ENCODE assay signal across 21 cellular contexts in genomic region chr5:124371121-124371706, GRCh38.
DNase-seq lines count a peak whose midpoint lies in the region; ATAC-seq, FAIRE-seq and TF ChIP-seq lines count a peak whose summit lies in the region.
"Had no signal": no experiment of that assay in that cellular context is flagged by ENCODE, and none has a peak within 500 bp of the region (broad histone marks: within the 10 kb centered on the region; RNA-seq: fewer than 3 reads in every experiment).

No MANE protein-coding gene starts in this region.

- peaks cover 8% of the 10 kb centered on the region for H3K9me3 ChIP-seq in left ventricle myocardium inferior (replicated peaks)
- no peaks in the 10 kb centered on the region for H3K9me3 ChIP-seq in smooth muscle cell (replicated peaks; ENCODE audit: low read depth)

- peak; percentile 50 for FAIRE-seq in bronchial epithelial cell (lab: Jason Lieb, UNC)
- FAIRE-seq: D721Med, G401.6 had no signal

- H3K27ac Mint-ChIP-seq in stimulated activated naive B cell treated with anti-CD40 and anti-IgM and Interleukin-4, amounts not matched to agents 10 μg/mL and 1 μg/mL and 100 μg/mL, for 72 hours, result no peak overlapping the region
- no peak overlapping the region for H3K27ac Mint-ChIP-seq in osteocyte (ENCODE audit: unreplicated experiment)
- H3K27ac Mint-ChIP-seq: activated CD8-positive, alpha-beta T cell treated with anti-CD3 and anti-CD28 coated beads, Interleukin-2, amount 10 ng/mL, durations not matched to agents 7 days and 5 days; activated naive CD8-positive, alpha-beta T cell treated with anti-CD3 and anti-CD28 coated beads, Interleukin-2, amount 10 ng/mL, durations not matched to agents 7 days and 5 days; B cell; T-helper 17 cell; WTC11 had no signal

- intact Hi-C loops in left ventricle myocardium inferior (cut with micrococcal nuclease), result no loop called here

- H3K4me1 Mint-ChIP-seq in stimulated activated naive B cell treated with anti-CD40 and anti-IgM and Interleukin-4, amounts not matched to agents 10 μg/mL and 1 μg/mL and 100 μg/mL, for 72 hours, result no peaks in the 10 kb centered on the region
- peaks cover 4% of the 10 kb centered on the region for H3K4me1 Mint-ChIP-seq in osteocyte (ENCODE audit: unreplicated experiment)
- H3K4me1 Mint-ChIP-seq: activated naive CD8-positive, alpha-beta T cell treated with anti-CD3 and anti-CD28 coated beads, Interleukin-2, amount 10 ng/mL, durations not matched to agents 7 days and 5 days; B cell; stimulated activated naive CD8-positive, alpha-beta T cell treated with anti-CD3 and anti-CD28 coated beads, Interleukin-15, amount 100 ng/mL, for 72 hours; T-helper 17 cell; WTC11 had no signal

- 68% methylated on average over 4 of the region's 4 CpGs for WGBS in smooth muscle cell (ENCODE audit: low lambda C conversion rate)

- H3K4me2 ChIP-seq in smooth muscle cell, result no peak overlapping the region

- peak; percentile 58 for DNase-seq in GM04503 (ENCODE audit: low read depth)
- no peak for DNase-seq in bronchial epithelial cell (ENCODE audit: low read depth)
- DNase-seq in left ventricle myocardium inferior, result peak; percentile 37
- no peak for DNase-seq in smooth muscle cell (lab: John Stamatoyannopoulos, UW; ENCODE audit: unreplicated experiment)
- DNase-seq in stimulated activated naive B cell treated with anti-CD40 and anti-IgM and Interleukin-4, amounts not matched to agents 10 μg/mL and 1 μg/mL and 100 μg/mL, for 72 hours, result no peak
- no peak for DNase-seq in osteocyte (ENCODE audit: extremely low spot score, unreplicated experiment)
- DNase-seq: activated CD8-positive, alpha-beta T cell treated with anti-CD3 and anti-CD28 coated beads, Interleukin-2, amount 10 ng/mL, durations not matched to agents 7 days and 5 days; activated naive CD8-positive, alpha-beta T cell treated with anti-CD3 and anti-CD28 coated beads, Interleukin-2, amount 10 ng/mL, durations not matched to agents 7 days and 5 days; central memory CD4-positive, alpha-beta T cell; effector memory CD4-positive, alpha-beta T cell; NCI-H526 treated with DMSO at 0.1 percent for 48 hours; OCI-M1; stimulated activated CD4-positive, alpha-beta T cell treated with anti-CD3 and anti-CD28 coated beads, Interleukin-1b, Interleukin-23, amount 100 ng/mL, for 48 hours; stimulated activated naive CD8-positive, alpha-beta T cell treated with anti-CD3 and anti-CD28 coated beads, Interleukin-15, amount 100 ng/mL, for 72 hours; T-helper 17 cell had no signal

- H3K36me3 ChIP-seq in bronchial epithelial cell (ENCODE audit: control insufficient read depth, insufficient read depth, low read length) (no peaks in the 10 kb centered on the region), left ventricle myocardium inferior (no peaks in the 10 kb centered on the region), smooth muscle cell (ENCODE audit: low read depth) (no peaks in the 10 kb centered on the region)

- peaks cover 20% of the 10 kb centered on the region for H3K4me1 ChIP-seq in left ventricle myocardium inferior
- peaks cover 6% of the 10 kb centered on the region for H3K4me1 ChIP-seq in smooth muscle cell (ENCODE audit: low read depth)

- no peak overlapping the region for H3K9ac ChIP-seq in smooth muscle cell (ENCODE audit: low read depth)

- H3K27me3 Mint-ChIP-seq in stimulated activated naive B cell treated with anti-CD40 and anti-IgM and Interleukin-4, amounts not matched to agents 10 μg/mL and 1 μg/mL and 100 μg/mL, for 72 hours, result no peaks in the 10 kb centered on the region
- no peaks in the 10 kb centered on the region for H3K27me3 Mint-ChIP-seq in osteocyte (ENCODE audit: unreplicated experiment)
- H3K27me3 Mint-ChIP-seq: activated naive CD8-positive, alpha-beta T cell treated with anti-CD3 and anti-CD28 coated beads, Interleukin-2, amount 10 ng/mL, durations not matched to agents 7 days and 5 days; B cell; stimulated activated naive CD8-positive, alpha-beta T cell treated with anti-CD3 and anti-CD28 coated beads, Interleukin-15, amount 100 ng/mL, for 72 hours; T-helper 17 cell had no signal

- no peak for ATAC-seq in HG03442 (IDR thresholded peaks at IDR 0.05; ENCODE audit: unreplicated experiment)
- ATAC-seq in stimulated activated naive B cell treated with anti-CD40 and anti-IgM and Interleukin-4, amounts not matched to agents 10 μg/mL and 1 μg/mL and 100 μg/mL, for 72 hours (replicated peaks), result no peak
- ATAC-seq in GM21447 (IDR thresholded peaks at IDR 0.05; ENCODE audit: unreplicated experiment), result no peak
- ATAC-seq: activated CD8-positive, alpha-beta T cell treated with anti-CD3 and anti-CD28 coated beads, Interleukin-2, amount 10 ng/mL, durations not matched to agents 7 days and 5 days; stimulated activated naive CD8-positive, alpha-beta T cell treated with anti-CD3 and anti-CD28 coated beads, Interleukin-15, amount 100 ng/mL, for 72 hours; T-helper 17 cell; WTC11 had no signal

- H3F3A ChIP-seq in smooth muscle cell (ENCODE audit: low read depth), result no peaks in the 10 kb centered on the region

- H4K20me1 ChIP-seq in smooth muscle cell (ENCODE audit: low read depth), result no peaks in the 10 kb centered on the region

- no peak overlapping the region for H3K4me3 ChIP-seq in bronchial epithelial cell (ENCODE audit: low read depth, low read length)
- no peak overlapping the region for H3K4me3 ChIP-seq in left ventricle myocardium inferior
- no peak overlapping the region for H3K4me3 ChIP-seq in smooth muscle cell

- H2AFZ ChIP-seq in smooth muscle cell (ENCODE audit: low read depth), result no peak overlapping the region

- H3K4me3 Mint-ChIP-seq in stimulated activated naive B cell treated with anti-CD40 and anti-IgM and Interleukin-4, amounts not matched to agents 10 μg/mL and 1 μg/mL and 100 μg/mL, for 72 hours, result no peak overlapping the region
- H3K4me3 Mint-ChIP-seq in osteocyte (ENCODE audit: unreplicated experiment), result no peak overlapping the region
- H3K4me3 Mint-ChIP-seq: activated CD8-positive, alpha-beta T cell treated with anti-CD3 and anti-CD28 coated beads, Interleukin-2, amount 10 ng/mL, durations not matched to agents 7 days and 5 days; activated naive CD8-positive, alpha-beta T cell treated with anti-CD3 and anti-CD28 coated beads, Interleukin-2, amount 10 ng/mL, durations not matched to agents 7 days and 5 days; B cell; stimulated activated naive CD8-positive, alpha-beta T cell treated with anti-CD3 and anti-CD28 coated beads, Interleukin-15, amount 100 ng/mL, for 72 hours; T-helper 17 cell; WTC11 had no signal

- H3K79me2 ChIP-seq in smooth muscle cell (ENCODE audit: low read depth), result no peaks in the 10 kb centered on the region

- H3K27me3 ChIP-seq in bronchial epithelial cell (ENCODE audit: control insufficient read depth, insufficient read depth, low read length) (no peaks in the 10 kb centered on the region), left ventricle myocardium inferior (ENCODE audit: low read depth) (no peaks in the 10 kb centered on the region), smooth muscle cell (ENCODE audit: low read depth) (no peaks in the 10 kb centered on the region)

- no peaks in the 10 kb centered on the region for H3K36me3 Mint-ChIP-seq in stimulated activated naive B cell treated with anti-CD40 and anti-IgM and Interleukin-4, amounts not matched to agents 10 μg/mL and 1 μg/mL and 100 μg/mL, for 72 hours
- H3K36me3 Mint-ChIP-seq in osteocyte (ENCODE audit: unreplicated experiment), result no peaks in the 10 kb centered on the region
- H3K36me3 Mint-ChIP-seq: activated naive CD8-positive, alpha-beta T cell treated with anti-CD3 and anti-CD28 coated beads, Interleukin-2, amount 10 ng/mL, durations not matched to agents 7 days and 5 days had no signal

- TF ChIP-seq CTCF in bronchial epithelial cell (IDR thresholded peaks at IDR 0.05; ENCODE audit: insufficient read depth, low read length, severe bottlenecking) (no peak), left ventricle myocardium inferior (IDR thresholded peaks at IDR 0.05; ENCODE audit: borderline replicate concordance) (no peak), smooth muscle cell (IDR thresholded peaks at IDR 0.05; ENCODE audit: borderline replicate concordance, insufficient read depth, poor library complexity, severe bottlenecking) (no peak), osteocyte (IDR thresholded peaks at IDR 0.05) (no peak)

- peak overlapping the region; percentile 7 for H3K27ac ChIP-seq in left ventricle myocardium inferior (replicated peaks)
- H3K27ac ChIP-seq in smooth muscle cell (ENCODE audit: low read depth), result peak overlapping the region; percentile 25

- peaks cover 0 to 6% of the 10 kb centered on the region in 2 donors for H3K9me3 Mint-ChIP-seq in stimulated activated naive B cell treated with anti-CD40 and anti-IgM and Interleukin-4, amounts not matched to agents 10 μg/mL and 1 μg/mL and 100 μg/mL, for 72 hours
- H3K9me3 Mint-ChIP-seq in osteocyte (ENCODE audit: unreplicated experiment), result peaks cover 15% of the 10 kb centered on the region

Comparison
In these comparisons a context has a peak if more than half of its experiments do, and no peak if none do; other contexts are left out.
1. DNase-seq: peak in GM04503 (single experiment) and left ventricle myocardium inferior (single experiment); none in bronchial epithelial cell (single experiment), smooth muscle cell (single experiment), stimulated activated naive B cell treated with anti-CD40 and anti-IgM and Interleukin-4, amounts not matched to agents 10 μg/mL and 1 μg/mL and 100 μg/mL, for 72 hours (single experiment) and osteocyte (single experiment).